In genomic region chr1:19341201-19342076, GRCh38 we compare ENCODE assay signal across 8 cellular contexts. TPM values are rescaled to one million over a fixed set of nuclear protein-coding genes. Genes with fewer than 3 reads are reported as not detected.
DNase-seq lines count a peak whose midpoint lies in the region; ATAC-seq and TF ChIP-seq lines count a peak whose summit lies in the region.

No MANE protein-coding gene starts in this region.

- peaks cover 57% of the 10 kb centered on the region for H3K36me3 ChIP-seq in CD4-positive, alpha-beta memory T cell (ENCODE audit: insufficient read depth, low read length)
- peaks cover 29% of the 10 kb centered on the region for H3K36me3 ChIP-seq in RWPE2 (ENCODE audit: low read depth)
- H3K36me3 ChIP-seq in osteoblast (ENCODE audit: insufficient read depth, low read length) = peaks cover 59% of the 10 kb centered on the region
- peaks cover 32% of the 10 kb centered on the region for H3K36me3 ChIP-seq in thoracic aorta

- H3K9me3 ChIP-seq in CD4-positive, alpha-beta memory T cell (ENCODE audit: control insufficient read depth in 1 of 2, low read length in 2 of 2) = no peaks in the 10 kb centered on the region
- H3K9me3 ChIP-seq in RWPE2 (ENCODE audit: severe bottlenecking) = no peaks in the 10 kb centered on the region
- no peaks in the 10 kb centered on the region for H3K9me3 ChIP-seq in osteoblast (ENCODE audit: low read depth, low read length)
- H3K9me3 ChIP-seq in thoracic aorta = no peaks in the 10 kb centered on the region

- peaks cover 46% of the 10 kb centered on the region for H4K20me1 ChIP-seq in osteoblast (ENCODE audit: insufficient read depth, low read length)

- H3K4me2 ChIP-seq in osteoblast (ENCODE audit: insufficient read depth, low read length) = no peak overlapping the region

- POLR2A ChIA-PET in CD4-positive, alpha-beta memory T cell (lab: Charles Lee; ENCODE audit: partially characterized antibody) = interaction anchor here (1.1 kb wide), 1 partner anchor 302 kb away, joined by 3 read pairs; no protein-coding TSS in a partner anchor

- H3K27ac ChIP-seq in CD4-positive, alpha-beta memory T cell (ENCODE audit: low read depth, low read length) = no peak overlapping the region
- no peak overlapping the region for H3K27ac ChIP-seq in HL-60 (replicated peaks)
- no peak overlapping the region for H3K27ac ChIP-seq in RWPE2 (ENCODE audit: poor library complexity, severe bottlenecking)
- H3K27ac ChIP-seq in foreskin keratinocyte = no peak overlapping the region
- no peak overlapping the region for H3K27ac ChIP-seq in osteoblast (ENCODE audit: low read depth, low read length)
- H3K27ac ChIP-seq in thoracic aorta = peak overlapping the region in 1 of 2 donors; percentile 10

- peak overlapping the region in 6 of 7 donors; percentile 62 to 95 (median 83) for H3K27ac Mint-ChIP-seq in CD4-positive, alpha-beta memory T cell

- TF ChIP-seq CTCF in HL-60 (IDR thresholded peaks at IDR 0.05; ENCODE audit: insufficient read depth, low read length) (peak; percentile 95), RWPE2 (IDR thresholded peaks at IDR 0.05; ENCODE audit: poor library complexity, severe bottlenecking) (peak; percentile 82), foreskin keratinocyte (conservative IDR thresholded peaks at IDR 0.05) (peak; percentile 85), osteoblast (IDR thresholded peaks at IDR 0.05; ENCODE audit: extremely low read depth, low read depth, low read length) (peak; percentile 94), thoracic aorta (IDR thresholded peaks at IDR 0.05) (peak; percentile 94)

- CTCF ChIA-PET in CD4-positive, alpha-beta memory T cell (lab: Charles Lee; ENCODE audit: partially characterized antibody) = interaction anchor here (0.8 to 3.1 kb wide), 14 partner anchors 10 to 309 kb away, joined by 3 to 15 read pairs (median 4); no protein-coding TSS in a partner anchor

- no peak overlapping the region for H2AFZ ChIP-seq in osteoblast (ENCODE audit: low read length)

- H3K27me3 Mint-ChIP-seq in CD4-positive, alpha-beta memory T cell = no peaks in the 10 kb centered on the region

- H3K79me2 ChIP-seq in osteoblast (ENCODE audit: insufficient read depth, low read length) = no peaks in the 10 kb centered on the region

- peaks cover 6 to 11% (median 7%) of the 10 kb centered on the region in 4 donors for H3K4me1 Mint-ChIP-seq in CD4-positive, alpha-beta memory T cell

- H3K9me3 Mint-ChIP-seq in CD4-positive, alpha-beta memory T cell = peaks cover 0 to 4% (median 0%) of the 10 kb centered on the region in 8 donors

- H3K4me1 ChIP-seq in CD4-positive, alpha-beta memory T cell (ENCODE audit: insufficient read depth, low read length) = no peaks in the 10 kb centered on the region
- H3K4me1 ChIP-seq in RWPE2 (ENCODE audit: insufficient read depth, poor library complexity, severe bottlenecking) (no peaks in the 10 kb centered on the region), foreskin keratinocyte (no peaks in the 10 kb centered on the region), osteoblast (ENCODE audit: insufficient read depth, low read length) (no peaks in the 10 kb centered on the region), thoracic aorta (ENCODE audit: control insufficient read depth in 1 of 2, low read depth in 2 of 2) (peaks cover 6 to 15% of the 10 kb centered on the region in 2 donors)

- H3K4me3 Mint-ChIP-seq in CD4-positive, alpha-beta memory T cell = peak overlapping the region in 1 of 8 donors; percentile 39

- no peaks in the 10 kb centered on the region for H3K27me3 ChIP-seq in CD4-positive, alpha-beta memory T cell (ENCODE audit: insufficient read depth, low read length)
- H3K27me3 ChIP-seq in HL-60 (ENCODE audit: insufficient read depth, poor library complexity, severe bottlenecking) = no peaks in the 10 kb centered on the region
- H3K27me3 ChIP-seq in RWPE2 (ENCODE audit: insufficient read depth, poor library complexity, severe bottlenecking) = no peaks in the 10 kb centered on the region
- no peaks in the 10 kb centered on the region for H3K27me3 ChIP-seq in foreskin keratinocyte
- no peaks in the 10 kb centered on the region for H3K27me3 ChIP-seq in osteoblast (ENCODE audit: insufficient read depth, low read length)
- no peaks in the 10 kb centered on the region for H3K27me3 ChIP-seq in thoracic aorta (replicated peaks; ENCODE audit: insufficient read depth)

- peaks cover 30 to 55% of the 10 kb centered on the region in 2 donors for H3K36me3 Mint-ChIP-seq in CD4-positive, alpha-beta memory T cell

- peak; percentile 37; the same call in 2 of the 3 replicates for ATAC-seq in RWPE2 (ENCODE audit: low read depth)
- peak; percentile 53 for ATAC-seq in foreskin keratinocyte
- peak; percentile 41 for ATAC-seq in thoracic aorta (ENCODE audit: insufficient number of reproducible peaks, low FRiP score, low read depth)
- ATAC-seq in HG03378 (IDR thresholded peaks at IDR 0.05; ENCODE audit: unreplicated experiment) = no peak

- intact Hi-C loops in CD4-positive, alpha-beta memory T cell (cut with micrococcal nuclease) = no loop called here

- DNase-seq in CD4-positive, alpha-beta memory T cell = peak; percentile 64 to 71 (median 66)
- DNase-seq in HL-60 (ENCODE audit: low read depth in 1 of 2, low spot score in 1 of 2) (peak in 1 of 2 experiments; percentile 64), RWPE2 (ENCODE audit: low spot score) (peak; percentile 47), foreskin keratinocyte (peak in 1 of 2 donors; percentile 35), osteoblast (ENCODE audit: insufficient read length, low spot score, missing footprints) (peak; percentile 98), thoracic aorta (ENCODE audit: low spot score) (peak; percentile 31)
- DNase-seq in activated effector memory CD4-positive, alpha-beta T cell treated with Interleukin-2 at 50 U/mL for 16 hours = peak; percentile 62

- no peak overlapping the region for H3K4me3 ChIP-seq in CD4-positive, alpha-beta memory T cell (ENCODE audit: low read length in 2 of 2)
- no peak overlapping the region for H3K4me3 ChIP-seq in HL-60 (replicated peaks; ENCODE audit: insufficient read depth, low read length)
- no peak overlapping the region for H3K4me3 ChIP-seq in RWPE2 (ENCODE audit: severe bottlenecking)
- H3K4me3 ChIP-seq in osteoblast (ENCODE audit: insufficient read depth, low read length) = no peak overlapping the region
- no peak overlapping the region for H3K4me3 ChIP-seq in thoracic aorta

RNA-seq across cellular contexts. Expression of gene SLC66A1, which starts 29.3 kb away (rescaled TPM):
- 10 to 100 TPM in 1 of 2 experiments, 1 to 10 TPM in 1; 7.4 to 10.2 TPM for total RNA-seq in CD4-positive, alpha-beta memory T cell
- 1 to 10 TPM; 3.0 to 4.7 TPM for polyA plus RNA-seq in CD4-positive, alpha-beta memory T cell
- 14.2 and 16.9 TPM in 2 replicates for total RNA-seq in foreskin keratinocyte
- polyA plus RNA-seq in foreskin keratinocyte = 16.6 and 19.7 TPM in 2 replicates
- 30.9 and 32.6 TPM in 2 replicates for total RNA-seq in osteoblast
- total RNA-seq in thoracic aorta = 10 to 100 TPM; 11.4 to 12.0 TPM

RNA-seq across cellular contexts. Expression of gene AKR7A2, which starts 29.5 kb away (rescaled TPM):
- 10 to 100 TPM; 25.1 to 26.3 TPM for total RNA-seq in CD4-positive, alpha-beta memory T cell
- polyA plus RNA-seq in CD4-positive, alpha-beta memory T cell = 100 to 1,000 TPM in 1 of 2 donors, 10 to 100 TPM in 1; 89.0 to 134 TPM
- total RNA-seq in foreskin keratinocyte = 53.9 and 55.8 TPM in 2 replicates
- polyA plus RNA-seq in foreskin keratinocyte = 71.1 and 73.6 TPM in 2 replicates
- total RNA-seq in osteoblast = 66.2 and 79.0 TPM in 2 replicates
- 10 to 100 TPM; 67.1 to 71.5 TPM for total RNA-seq in thoracic aorta

RNA-seq across cellular contexts. Expression of gene AKR7A3, which starts 52.9 kb away (rescaled TPM):
- total RNA-seq in CD4-positive, alpha-beta memory T cell = 1 to 10 TPM in 1 of 2 experiments, under 1 TPM in 1; 0.86 to 1.1 TPM
- not detected for polyA plus RNA-seq in CD4-positive, alpha-beta memory T cell
- total RNA-seq in foreskin keratinocyte (0.18 and 0.27 TPM in 2 replicates), osteoblast (0.72 and 1.2 TPM in 2 replicates), thoracic aorta (1 to 10 TPM; 2.5 to 3.9 TPM)
- 0.20 and 0.21 TPM in 2 replicates for polyA plus RNA-seq in foreskin keratinocyte
